7 cellular contexts compared by ENCODE assay signal in the genomic region with DNA sequence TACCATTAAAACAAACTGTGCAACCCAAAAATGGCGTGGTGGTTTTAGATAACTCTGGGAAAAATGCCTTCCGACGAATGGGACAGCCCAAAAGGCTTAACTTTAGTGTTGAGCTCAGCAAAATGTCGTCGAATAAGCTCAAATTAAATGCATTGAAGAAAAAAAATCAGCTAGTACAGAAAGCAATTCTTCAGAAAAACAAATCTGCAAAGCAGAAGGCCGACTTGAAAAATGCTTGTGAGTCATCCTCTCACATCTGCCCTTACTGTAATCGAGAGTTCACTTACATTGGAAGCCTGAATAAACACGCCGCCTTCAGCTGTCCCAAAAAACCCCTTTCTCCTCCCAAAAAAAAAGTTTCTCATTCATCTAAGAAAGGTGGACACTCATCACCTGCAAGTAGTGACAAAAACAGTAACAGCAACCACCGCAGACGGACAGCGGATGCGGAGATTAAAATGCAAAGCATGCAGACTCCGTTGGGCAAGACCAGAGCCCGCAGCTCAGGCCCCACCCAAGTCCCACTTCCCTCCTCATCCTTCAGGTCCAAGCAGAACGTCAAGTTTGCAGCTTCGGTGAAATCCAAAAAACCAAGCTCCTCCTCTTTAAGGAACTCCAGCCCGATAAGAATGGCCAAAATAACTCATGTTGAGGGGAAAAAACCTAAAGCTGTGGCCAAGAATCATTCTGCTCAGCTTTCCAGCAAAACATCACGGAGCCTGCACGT.
DNase-seq lines count a peak whose midpoint lies in the region; ATAC-seq and TF ChIP-seq lines count a peak whose summit lies in the region.

No MANE protein-coding gene starts in this region.

- no peaks in the 10 kb centered on the region for H3K9me2 ChIP-seq in PC-3 (replicated peaks; ENCODE audit: low read length)

- H3K27me3 ChIP-seq in PC-3 (ENCODE audit: low read length) (no peaks in the 10 kb centered on the region), sigmoid colon (no peaks in the 10 kb centered on the region)
- H3K27me3 ChIP-seq in effector memory CD4-positive, alpha-beta T cell (replicated peaks; ENCODE audit: control insufficient read depth, insufficient read depth, low read length, poor library complexity, severe bottlenecking) = no peaks in the 10 kb centered on the region

- H3K27ac ChIP-seq in PC-3 (ENCODE audit: low read length) (no peak overlapping the region), sigmoid colon (peak overlapping the region in 3 of 4 donors; percentile 17 to 67 (median 19))
- no peak overlapping the region for H3K27ac ChIP-seq in effector memory CD4-positive, alpha-beta T cell (ENCODE audit: insufficient read depth, low read length, poor library complexity, severe bottlenecking)

- H3K9ac ChIP-seq in PC-3 (ENCODE audit: low read length) = no peak overlapping the region

- TF ChIP-seq CTCF in PC-3 (conservative IDR thresholded peaks at IDR 0.05; ENCODE audit: low read depth, low read length) = no peak
- TF ChIP-seq CTCF in sigmoid colon (IDR thresholded peaks at IDR 0.05) = no peak

- CTCF ChIA-PET in PC-3 (lab: Charles Lee) = no interaction called here

- intact Hi-C loops in PC-3 (cut with micrococcal nuclease) = no loop called here
- intact Hi-C loops in sigmoid colon (cut with DNase I) = no loop called here

- DNase-seq in EL = peak; percentile 61
- no peak for DNase-seq in PC-3
- peak; percentile 70 for DNase-seq in fibroblast of gingiva (ENCODE audit: low read depth)
- no peak for DNase-seq in sigmoid colon
- no peak for DNase-seq in NCI-H1105 (lab: John Stamatoyannopoulos, UW)
- DNase-seq in effector memory CD4-positive, alpha-beta T cell = no peak
- no peak for DNase-seq in NK-92 (lab: John Stamatoyannopoulos, UW; ENCODE audit: unreplicated experiment)

- no peaks in the 10 kb centered on the region for H3K9me3 ChIP-seq in PC-3 (ENCODE audit: low read length)
- no peaks in the 10 kb centered on the region for H3K9me3 ChIP-seq in sigmoid colon
- no peaks in the 10 kb centered on the region for H3K9me3 ChIP-seq in effector memory CD4-positive, alpha-beta T cell (ENCODE audit: control insufficient read depth, low read length)

- H3K79me2 ChIP-seq in PC-3 (ENCODE audit: low read length) = peaks cover 41% of the 10 kb centered on the region

- H2AFZ ChIP-seq in PC-3 (ENCODE audit: low read length) = no peak overlapping the region

- TSS peak; percentile 7 for BruUV-seq in PC-3 (replicated peaks; lab: Mats Ljungman, UMichigan)

- ATAC-seq in PC-3 = no peak

- H3K4me1 ChIP-seq in PC-3 (ENCODE audit: insufficient read depth, low read length) (no peaks in the 10 kb centered on the region), sigmoid colon (peaks cover 0 to 55% (median 36%) of the 10 kb centered on the region in 4 donors)
- no peaks in the 10 kb centered on the region for H3K4me1 ChIP-seq in effector memory CD4-positive, alpha-beta T cell (ENCODE audit: control insufficient read depth, insufficient read depth, low read length, poor library complexity, severe bottlenecking)

- no peaks in the 10 kb centered on the region for H3F3A ChIP-seq in PC-3 (ENCODE audit: low read length, unreplicated experiment)

- TF ChIP-seq POLR2A in sigmoid colon (IDR thresholded peaks at IDR 0.05) = no peak

- H3K36me3 ChIP-seq in PC-3 (ENCODE audit: low read depth, low read length) = peaks cover 39% of the 10 kb centered on the region
- peaks cover under 1 to 58% (median 19%) of the 10 kb centered on the region in 4 donors for H3K36me3 ChIP-seq in sigmoid colon
- H3K36me3 ChIP-seq in effector memory CD4-positive, alpha-beta T cell (ENCODE audit: control insufficient read depth, insufficient read depth, low read length) = peaks cover 86% of the 10 kb centered on the region

- WGBS in sigmoid colon, 2 donors = 80 to 85% methylated on average over 20 of the region's 20 CpGs

- POLR2A ChIA-PET in PC-3 (lab: Charles Lee; ENCODE audit: unreplicated experiment) = no interaction called here

- no peak overlapping the region for H3K4me2 ChIP-seq in PC-3 (ENCODE audit: low read length)

- TF ChIP-seq EP300 in sigmoid colon (IDR thresholded peaks at IDR 0.05) = no peak

- 0 out of 2 replicates have a peak, but pooled peaks cover 10% of the 10 kb centered on the region for H4K20me1 ChIP-seq in PC-3 (ENCODE audit: low read length)

- H3K4me3 ChIP-seq in PC-3 (ENCODE audit: low read length) (no peak overlapping the region), sigmoid colon (no peak overlapping the region)
- H3K4me3 ChIP-seq in effector memory CD4-positive, alpha-beta T cell (ENCODE audit: insufficient read depth, low read depth, low read length, poor library complexity, severe bottlenecking) = no peak overlapping the region

Comparison
In these comparisons a context has a peak if more than half of its experiments do, and no peak if none do; other contexts are left out.
1. DNase-seq: peak in EL (single experiment) and fibroblast of gingiva (single experiment); none in PC-3 (single experiment), sigmoid colon (single experiment), NCI-H1105 (single experiment), effector memory CD4-positive, alpha-beta T cell (0 of 3) and NK-92 (single experiment).
2. H3K27ac ChIP-seq: peak in sigmoid colon (3 of 4); none in PC-3 (single experiment) and effector memory CD4-positive, alpha-beta T cell (single experiment).